In the genomic region with DNA sequence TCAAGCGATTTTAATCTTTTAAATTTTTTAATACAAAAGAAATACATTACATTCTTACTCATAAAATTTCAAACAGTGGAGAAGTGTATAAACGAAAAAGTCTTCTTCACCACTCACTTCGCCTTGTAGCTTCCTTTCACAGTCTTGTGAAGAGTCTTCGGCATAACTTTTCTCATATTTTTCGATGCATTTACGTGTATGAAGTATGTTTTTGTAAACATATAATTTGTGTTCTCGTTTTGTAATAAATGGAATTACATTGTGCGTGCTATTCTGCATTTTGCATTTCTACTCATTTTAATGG, we compare ENCODE assay signal across 12 cellular contexts. TPM values are rescaled to one million over a fixed set of nuclear protein-coding genes. Genes with fewer than 3 reads are reported as not detected.
DNase-seq lines count a peak whose midpoint lies in the region; ATAC-seq, FAIRE-seq and TF ChIP-seq lines count a peak whose summit lies in the region.
"Had no signal": no experiment of that assay in that cellular context is flagged by ENCODE, and none has a peak within 500 bp of the region (broad histone marks: within the 10 kb centered on the region; RNA-seq: fewer than 3 reads in every experiment).

No MANE protein-coding gene starts in this region.

- in situ Hi-C loops in K562 (cut with MboI), result no loop called here

- POLR2A ChIA-PET in K562 (lab: Yijun Ruan, JAX), result interaction anchor here (1.7 kb wide), 1 partner anchor 8 kb away, joined by 8 read pairs; no protein-coding TSS in a partner anchor

- no peaks in the 10 kb centered on the region for H3K9me1 ChIP-seq in K562 (ENCODE audit: control insufficient read depth, insufficient read depth, low read length)

- H3K27me3 ChIP-seq in DND-41 (ENCODE audit: insufficient read depth, low read length, poor library complexity) (no peaks in the 10 kb centered on the region), Loucy (ENCODE audit: insufficient read depth, low read length, poor library complexity, severe bottlenecking) (no peaks in the 10 kb centered on the region), K562 (ENCODE audit: control insufficient read depth in 2 of 2, insufficient read depth in 2 of 2, low read length in 2 of 2) (no peaks in the 10 kb centered on the region), neutrophil (no peaks in the 10 kb centered on the region), uterus (no peaks in the 10 kb centered on the region)

- H4K20me1 ChIP-seq in DND-41 (ENCODE audit: insufficient read depth, low read length) (no peaks in the 10 kb centered on the region), Loucy (ENCODE audit: insufficient read depth, low read length, poor library complexity, severe bottlenecking) (peaks cover 3% of the 10 kb centered on the region), K562 (replicated peaks; ENCODE audit: control insufficient read depth, insufficient read depth, low read length) (no peaks in the 10 kb centered on the region)

- ATAC-seq in DND-41 (ENCODE audit: insufficient read depth, low read depth), result no peak
- no peak for ATAC-seq in K562
- no peak for ATAC-seq in HG03432 (IDR thresholded peaks at IDR 0.05; ENCODE audit: unreplicated experiment)
- no peak for ATAC-seq in HG03135 (IDR thresholded peaks at IDR 0.05; ENCODE audit: unreplicated experiment)

- TF ChIP-seq EP300 in K562 (IDR thresholded peaks at IDR 0.05; ENCODE audit: low read length), result no peak

- H3K79me2 ChIP-seq in DND-41 (ENCODE audit: insufficient read depth, low read length) (peaks cover 64% of the 10 kb centered on the region), Loucy (ENCODE audit: insufficient read depth, low read length) (peaks cover 42% of the 10 kb centered on the region), K562 (ENCODE audit: control insufficient read depth, insufficient read depth, low read length) (peaks cover 7% of the 10 kb centered on the region; the same call in 2 of the 3 replicates)

- TF ChIP-seq CTCF in DND-41 (IDR thresholded peaks at IDR 0.05; ENCODE audit: borderline replicate concordance, extremely low read depth, low read length, poor library complexity, severe bottlenecking) (no peak), Loucy (conservative IDR thresholded peaks at IDR 0.05; ENCODE audit: low read length) (no peak), K562 (IDR thresholded peaks at IDR 0.05 in 2 of 3, conservative IDR thresholded peaks at IDR 0.05 in 1 of 3; ENCODE audit: insufficient read depth in 2 of 3, low read depth in 1 of 3, low read length in 3 of 3) (no peak), neutrophil (IDR thresholded peaks at IDR 0.05) (no peak), uterus (IDR thresholded peaks at IDR 0.05) (no peak)

- intact Hi-C loops in K562 (cut with micrococcal nuclease) (loop anchor here (10.0 kb wide), 1 partner anchor 287 kb away; no protein-coding TSS in a partner anchor), uterus (cut with DNase I; ENCODE audit: low total_unique reads) (no loop called here)

- no peak for FAIRE-seq in K562 (lab: Jason Lieb, UNC)
- FAIRE-seq: endometrium, kidney had no signal

- H3K9me2 ChIP-seq in Loucy (replicated peaks; ENCODE audit: low read depth, low read length), result no peaks in the 10 kb centered on the region

- H3K4me3 ChIP-seq in DND-41 (ENCODE audit: low read depth in 1 of 2, low read length in 2 of 2) (peak overlapping the region; percentile 60 to 82; a peak in 3 of 4 replicates), Loucy (ENCODE audit: low read length, poor library complexity, severe bottlenecking) (peak overlapping the region; percentile 87), K562 (peak overlapping the region; percentile 34; the same call in 1 of the 2 replicates), neutrophil (ENCODE audit: low read depth in 1 of 2, low read length in 1 of 2) (peak overlapping the region in 1 of 2 experiments; percentile 62), uterus (no peak overlapping the region)
- H3K4me3 ChIP-seq: HAP-1 had no signal

- H3K4me2 ChIP-seq in DND-41 (ENCODE audit: insufficient read depth, low read length) (peak overlapping the region; percentile 90), Loucy (ENCODE audit: low read depth, low read length, poor library complexity, severe bottlenecking) (peak overlapping the region; percentile 95), K562 (ENCODE audit: insufficient read depth, low read length) (peak overlapping the region; percentile 83)

- no peak for TF ChIP-seq RAD21 in K562 (CRISPR knock-in tag; conservative IDR thresholded peaks at IDR 0.05 in 1 of 2, IDR thresholded peaks at IDR 0.05 in 1 of 2)

- 25% methylated on average over 8 of the region's 8 CpGs for WGBS in K562 (ENCODE audit: insufficient coverage, low coverage, missing lambda C conversion rate)

- H3K27ac ChIP-seq in DND-41 (ENCODE audit: low read length) (peak overlapping the region; percentile 57; the same call in 1 of the 2 replicates), K562 (ENCODE audit: extremely low read depth, low read depth, low read length) (no peak overlapping the region; the same call in 2 of the 3 replicates), neutrophil (peak overlapping the region; percentile 92), uterus (no peak overlapping the region)

- no peaks in the 10 kb centered on the region for H3F3A ChIP-seq in Loucy (ENCODE audit: low read depth)

- H2AFZ ChIP-seq in DND-41 (ENCODE audit: low read depth, low read length) (no peak overlapping the region), Loucy (ENCODE audit: low read length) (no peak overlapping the region), K562 (ENCODE audit: low read depth, low read length) (peak overlapping the region; percentile 44)

- H3K9ac ChIP-seq in DND-41 (ENCODE audit: low read depth, low read length) (peak overlapping the region; percentile 98), Loucy (ENCODE audit: low read depth, low read length, poor library complexity, severe bottlenecking) (peak overlapping the region; percentile 91), K562 (ENCODE audit: insufficient read depth in 1 of 2, low read depth in 2 of 2, low read length in 2 of 2) (peak overlapping the region in 1 of 2 experiments; percentile 67; a peak in 2 of 4 replicates)

- no TSS peak for BruUV-seq in K562 (replicated peaks; lab: Mats Ljungman, UMichigan)

- CTCF ChIA-PET in K562 (lab: Yijun Ruan, JAX; ENCODE audit: low intra/inter-chr PET ratio), result no interaction called here

- DNase-seq in DND-41, result no peak
- DNase-seq in K562 (ENCODE audit: extremely low read depth in 1 of 4, low spot score in 3 of 4), result no peak
- no peak for DNase-seq in NCI-H2107 (lab: John Stamatoyannopoulos, UW)
- DNase-seq in uterus, result no peak
- DNase-seq: kidney, NCI-H1092 had no signal

- H3K4me1 ChIP-seq in DND-41 (ENCODE audit: insufficient read depth, low read length) (peaks cover 52% of the 10 kb centered on the region), Loucy (ENCODE audit: insufficient read depth, low read length, poor library complexity, severe bottlenecking) (peaks cover 54% of the 10 kb centered on the region), K562 (replicated peaks in 1 of 2; ENCODE audit: control insufficient read depth in 2 of 2, insufficient read depth in 2 of 2, low read length in 2 of 2) (peaks cover 12 to 16% of the 10 kb centered on the region in 2 experiments; a peak in 4 of 5 replicates), neutrophil (ENCODE audit: control insufficient read depth in 1 of 2, insufficient read depth in 1 of 2, low read depth in 1 of 2, low read length in 1 of 2) (peaks cover 21 to 27% of the 10 kb centered on the region in 2 experiments), uterus (no peaks in the 10 kb centered on the region)
- H3K4me1 ChIP-seq: HAP-1 had no signal

- peaks cover 15% of the 10 kb centered on the region for H3K36me3 ChIP-seq in DND-41 (ENCODE audit: insufficient read depth, low read length)
- no peaks in the 10 kb centered on the region for H3K36me3 ChIP-seq in Loucy (ENCODE audit: insufficient read depth, low read length)
- H3K36me3 ChIP-seq in K562 (ENCODE audit: control insufficient read depth, insufficient read depth, low read length), result no peaks in the 10 kb centered on the region
- no peaks in the 10 kb centered on the region for H3K36me3 ChIP-seq in neutrophil
- H3K36me3 ChIP-seq in uterus, result no peaks in the 10 kb centered on the region
- H3K36me3 ChIP-seq: HAP-1 had no signal

- TF ChIP-seq POLR2A in K562 (conservative IDR thresholded peaks at IDR 0.05), result no peak
- TF ChIP-seq POLR2A in uterus (IDR thresholded peaks at IDR 0.05), result no peak

- H3K9me3 ChIP-seq in DND-41 (ENCODE audit: insufficient read depth, low read length, severe bottlenecking) (no peaks in the 10 kb centered on the region), Loucy (ENCODE audit: insufficient read depth, low read depth, low read length) (no peaks in the 10 kb centered on the region), K562 (replicated peaks; ENCODE audit: control insufficient read depth, insufficient read depth, low read depth, low read length) (peaks cover under 1% of the 10 kb centered on the region; the same call in 1 of the 2 replicates), neutrophil (no peaks in the 10 kb centered on the region), uterus (no peaks in the 10 kb centered on the region)
- H3K9me3 ChIP-seq: HAP-1 had no signal

RNA-seq across cellular contexts. Expression of a gene that starts 1.1 kb away (rescaled TPM):
- total RNA-seq in K562 (2011; cell fraction: chromatin; rRNA removed; ENCODE audit: low replicate concordance), result 21.9 and 50.3 TPM in 2 replicates
- total RNA-seq in K562 (2011; cell fraction: nucleolus; rRNA removed), result 9.3 and 13.0 TPM in 2 replicates
- total RNA-seq in K562 (2011; cell fraction: nucleoplasm; rRNA removed), result 19.9 and 20.3 TPM in 2 replicates
- total RNA-seq in K562 (2014; rRNA removed) (5.9 and 6.6 TPM in 2 replicates), K562 (2014; rRNA removed; fragmentation: Illumina TruSeq; extraction: Trizol) (13.6 and 16.3 TPM in 2 replicates), K562 (2015; rRNA removed; fragmentation: Illumina TruSeq; extraction: Trizol) (10.7 and 12.5 TPM in 2 replicates), K562 (2021) (11.3 and 11.8 TPM in 2 replicates), uterus (10 to 100 TPM in 3 of 4 donors, 1 to 10 TPM in 1; 7.5 to 21.6 (median 14.1) TPM)
- polyA plus RNA-seq in K562 (2011; rRNA removed) (10.1 and 10.2 TPM in 2 replicates), K562 (2014; fragmentation: Illumina TruSeq; extraction: Trizol) (14.4 and 15.5 TPM in 2 replicates), K562 (2014; fragmentation: Nextera tagmentation; extraction: Ambion mirVana) (1 to 10 TPM; 4.0 to 7.1 TPM), K562 (2014; rRNA removed) (12.6 and 13.3 TPM in 2 replicates)
- polyA plus RNA-seq in K562 (2011; cell fraction: cytosol; rRNA removed), result 4.7 and 6.7 TPM in 2 replicates
- polyA plus RNA-seq in K562 (2011; cell fraction: nucleus; rRNA removed), result 31.3 and 32.7 TPM in 2 replicates
- polyA plus RNA-seq in K562 (2012), result 10.9 and 23.3 TPM in 2 replicates
- 10.2 and 11.1 TPM in 2 replicates for polyA minus RNA-seq in K562 (2011; rRNA and poly(A)+ RNA removed)
- polyA minus RNA-seq in K562 (2011; cell fraction: cytosol; rRNA and poly(A)+ RNA removed), result 1.6 and 3.3 TPM in 2 replicates
- 12.9 and 24.1 TPM in 2 replicates for polyA minus RNA-seq in K562 (2011; cell fraction: nucleus; rRNA and poly(A)+ RNA removed)

Comparison
In these comparisons a context has a peak if more than half of its experiments do, and no peak if none do; other contexts are left out.
1. H3K27ac ChIP-seq: peak in DND-41 (single experiment) and neutrophil (single experiment); none in K562 (single experiment) and uterus (0 of 2).
2. H3K4me3 ChIP-seq: peak in DND-41 (2 of 2), Loucy (single experiment) and K562 (single experiment); none in uterus (0 of 2).
3. Peak in every context shown above with its lines, with median percentiles within 50 percentile points of each other: H3K4me2 ChIP-seq.